In the genomic region with DNA sequence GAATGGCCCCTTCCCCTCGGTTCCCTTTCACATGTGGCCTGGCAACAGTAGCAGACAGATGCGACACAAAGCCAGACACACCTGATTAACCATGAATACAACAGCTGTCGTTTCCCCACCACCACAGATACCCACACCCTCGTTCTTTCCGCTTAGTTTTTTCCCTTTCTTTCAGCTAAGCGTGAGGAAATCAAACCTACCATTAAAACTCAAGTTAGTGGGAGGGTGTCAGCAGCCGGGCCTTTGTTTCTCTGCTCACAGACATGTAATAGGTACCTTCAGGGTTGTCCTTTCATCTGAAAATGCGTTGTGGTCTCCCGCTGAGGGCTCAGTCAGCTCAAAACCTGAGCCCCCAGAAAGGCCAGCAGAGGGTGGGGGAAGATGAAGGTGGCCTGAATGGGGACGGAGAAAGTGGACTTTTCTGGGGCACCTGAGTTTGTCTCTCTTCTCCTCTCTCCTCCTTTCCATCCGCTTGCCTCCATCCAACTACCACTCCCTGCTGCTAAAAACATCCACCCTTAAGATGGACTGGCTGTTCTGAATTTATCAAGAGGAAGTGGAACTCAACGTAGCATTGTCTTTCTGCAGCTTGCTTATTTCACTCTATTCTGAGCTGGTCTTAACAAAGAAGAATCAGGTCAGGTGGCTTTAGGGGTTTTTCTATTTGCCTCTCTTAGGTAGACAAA, we compare ENCODE assay signal across 9 cellular contexts.
DNase-seq lines count a peak whose midpoint lies in the region; ATAC-seq, FAIRE-seq and TF ChIP-seq lines count a peak whose summit lies in the region.
"Had no signal": no experiment of that assay in that cellular context is flagged by ENCODE, and none has a peak within 500 bp of the region (broad histone marks: within the 10 kb centered on the region; RNA-seq: fewer than 3 reads in every experiment).

No MANE protein-coding gene starts in this region.

- TF ChIP-seq CTCF in mesothelial cell of epicardium (IDR thresholded peaks at IDR 0.05; ENCODE audit: unreplicated experiment): no peak

- H3K27me3 Mint-ChIP-seq in memory B cell (no peaks in the 10 kb centered on the region), mesothelial cell of epicardium (ENCODE audit: low read depth) (peaks cover 3% of the 10 kb centered on the region)

- ATAC-seq in GM21723 (IDR thresholded peaks at IDR 0.05; ENCODE audit: unreplicated experiment) (peak; percentile 75), memory B cell (ENCODE audit: low read depth) (peak; percentile 85)

- peaks cover 45% of the 10 kb centered on the region for H3K4me1 Mint-ChIP-seq in memory B cell
- peaks cover 5% of the 10 kb centered on the region for H3K4me1 Mint-ChIP-seq in mesothelial cell of epicardium

- H3K9me3 Mint-ChIP-seq in memory B cell: no peaks in the 10 kb centered on the region
- H3K9me3 Mint-ChIP-seq in mesothelial cell of epicardium: no peaks in the 10 kb centered on the region

- FAIRE-seq in GM12892 (lab: Jason Lieb, UNC): peak; percentile 64

- H3K27ac Mint-ChIP-seq in memory B cell: peak overlapping the region; percentile 96
- H3K27ac Mint-ChIP-seq in mesothelial cell of epicardium: no peak overlapping the region

- DNase-seq in GM12892 (ENCODE audit: insufficient read length) (no peak), NCI-H345 (lab: John Stamatoyannopoulos, UW) (peak; percentile 30), memory B cell (ENCODE audit: low spot score in 2 of 2) (peak; percentile 32 to 45), cerebellar nuclear complex (lab: John Stamatoyannopoulos, UW) (no peak), NCI-H2029 (lab: John Stamatoyannopoulos, UW) (no peak), mesothelial cell of epicardium (ENCODE audit: low spot score in 2 of 2, unreplicated experiment in 2 of 2) (no peak)
- DNase-seq in stimulated activated naive CD4-positive, alpha-beta T cell treated with Interleukin-2 at 50 U/mL for 16 hours (lab: John Stamatoyannopoulos, UW): no peak
- DNase-seq: trophoblast cell had no signal

- H3K36me3 Mint-ChIP-seq in memory B cell: no peaks in the 10 kb centered on the region
- no peaks in the 10 kb centered on the region for H3K36me3 Mint-ChIP-seq in mesothelial cell of epicardium

- peak overlapping the region; percentile 79 for H3K4me3 Mint-ChIP-seq in memory B cell
- H3K4me3 Mint-ChIP-seq in mesothelial cell of epicardium: no peak overlapping the region

- TF ChIP-seq POLR2A in GM12892 (IDR thresholded peaks at IDR 0.05; ENCODE audit: low read depth, low read length): 0 out of 2 replicates have a peak, but pooled peaks have one; percentile 29

Comparison
In these comparisons a context has a peak if more than half of its experiments do, and no peak if none do; other contexts are left out.
1. DNase-seq: peak in NCI-H345 (single experiment) and memory B cell (2 of 2); none in GM12892 (single experiment), cerebellar nuclear complex (0 of 2), NCI-H2029 (single experiment), mesothelial cell of epicardium (0 of 2) and stimulated activated naive CD4-positive, alpha-beta T cell treated with Interleukin-2 at 50 U/mL for 16 hours (single experiment).